ENCODE assay signal across 7 cellular contexts in genomic region chr6:159134701-159135364, GRCh38. TPM values are rescaled to one million over a fixed set of nuclear protein-coding genes. Genes with fewer than 3 reads are reported as not detected.
DNase-seq lines count a peak whose midpoint lies in the region; ATAC-seq, FAIRE-seq and TF ChIP-seq lines count a peak whose summit lies in the region.

No MANE protein-coding gene starts in this region.

- H2AFZ ChIP-seq in HepG2 (ENCODE audit: low read length): no peak overlapping the region

- CTCF ChIA-PET in HepG2 (lab: Yijun Ruan, JAX; ENCODE audit: low intra/inter-chr PET ratio, low total read pairs): interaction anchor here (1.3 to 1.5 kb wide), 3 partner anchors 92 to 431 kb away, joined by 4 to 16 read pairs (median 9); no protein-coding TSS in a partner anchor

- TF ChIP-seq EP300 in HepG2 (IDR thresholded peaks at IDR 0.05; ENCODE audit: low read depth in 2 of 2, low read length in 2 of 2) (no peak), HepG2 (CRISPR knock-in tag; IDR thresholded peaks at IDR 0.05; ENCODE audit: borderline replicate concordance) (no peak)

- H3K27me3 ChIP-seq in HepG2 (ENCODE audit: control insufficient read depth in 1 of 2, insufficient read depth in 2 of 2, low read length in 2 of 2): peaks cover 4 to 59% of the 10 kb centered on the region in 2 experiments; a peak in 4 of 5 replicates

- H3K9me3 ChIP-seq in HepG2 (ENCODE audit: low read length): no peaks in the 10 kb centered on the region

- in situ Hi-C loops in HepG2 (cut with HindIII; ENCODE audit: extremely low pct_ligation_motif_present, low pct_unique_long_range_greater_than_20kb): no loop called here

- BruUV-seq in HepG2 (replicated peaks; lab: Mats Ljungman, UMichigan): no TSS peak

- WGBS in HepG2 (ENCODE audit: low lambda C conversion rate): 6% methylated on average over 9 of the region's 9 CpGs

- H3K79me2 ChIP-seq in HepG2 (ENCODE audit: insufficient read depth, low read length): no peaks in the 10 kb centered on the region

- intact Hi-C loops in HepG2 (cut with micrococcal nuclease; ENCODE audit: unreplicated experiment): loop anchor here (1.0 kb wide), 2 partner anchors 93 to 127 kb away; no protein-coding TSS in a partner anchor

- no peaks in the 10 kb centered on the region for H4K20me1 ChIP-seq in HepG2 (ENCODE audit: insufficient read depth, low read length)

- POLR2A ChIA-PET in HepG2 (lab: Yijun Ruan, JAX): no interaction called here

- H3K4me1 ChIP-seq in HepG2 (ENCODE audit: insufficient read depth, low read length): no peaks in the 10 kb centered on the region

- peak; percentile 96 for FAIRE-seq in GM12891 (lab: Jason Lieb, UNC)
- FAIRE-seq in HepG2 (lab: Jason Lieb, UNC): peak; percentile 95

- no peak overlapping the region for H3K27ac ChIP-seq in HepG2 (ENCODE audit: extremely low read length, insufficient read depth, low read length)

- no peak for TF ChIP-seq POLR2A in GM12891 (IDR thresholded peaks at IDR 0.05; ENCODE audit: low read depth, low read length)
- TF ChIP-seq POLR2A in HepG2 (IDR thresholded peaks at IDR 0.05; ENCODE audit: insufficient read depth in 1 of 2, low read depth in 2 of 2, low read length in 2 of 2): no peak

- no peak overlapping the region for H3K4me2 ChIP-seq in HepG2 (ENCODE audit: low read depth, low read length)

- DNase-seq in GM12891 (ENCODE audit: insufficient read length, low spot score) (peak; percentile 46), NCI-H2227 treated with DMSO at 0.1 percent for 48 hours (lab: John Stamatoyannopoulos, UW) (peak; percentile 2), cerebellum (ENCODE audit: low spot score) (peak; percentile 85), HepG2 (ENCODE audit: low spot score) (peak; percentile 48)
- peak; percentile 77 for DNase-seq in activated CD4-positive, CD25-positive, alpha-beta regulatory T cell treated with anti-CD3 and anti-CD28 coated beads, Interleukin-2, amount 50 U/mL, for 72 hours
- peak; percentile 67 for DNase-seq in stimulated activated CD8-positive, alpha-beta memory T cell treated with anti-CD3 and anti-CD28 coated beads, Interleukin-12 subunit alpha, Interleukin-12 subunit beta, amount 100 ng/mL, for 1 hour (ENCODE audit: low read depth)

- no peak overlapping the region for H3K4me3 ChIP-seq in HepG2 (replicated peaks in 1 of 3; ENCODE audit: insufficient read depth in 1 of 3, low read depth in 2 of 3, low read length in 3 of 3)

- no peaks in the 10 kb centered on the region for H3K36me3 ChIP-seq in HepG2 (replicated peaks in 1 of 2; ENCODE audit: control insufficient read depth in 1 of 2, insufficient read depth in 2 of 2, low read length in 2 of 2)

- H3K9ac ChIP-seq in HepG2 (ENCODE audit: insufficient read depth, low read depth, low read length): no peak overlapping the region

- ATAC-seq in HG02973 (IDR thresholded peaks at IDR 0.05; ENCODE audit: unreplicated experiment) (peak; percentile 65), HepG2 (peak; percentile 82)

- TF ChIP-seq RAD21 in HepG2 (CRISPR knock-in tag; IDR thresholded peaks at IDR 0.05): peak; percentile 53; the same call in 1 of the 2 replicates

- TF ChIP-seq CTCF in HepG2 (CRISPR knock-in tag; IDR thresholded peaks at IDR 0.05): peak; percentile 90

TF ChIP-seq in GM12891, 5 proteins besides CTCF, POLR2A, EP300 and RAD21:
- TF ChIP-seq PAX5 (IDR thresholded peaks at IDR 0.05; ENCODE audit: insufficient read depth, low read length, severe bottlenecking) (no peak), POU2F2 (IDR thresholded peaks at IDR 0.05; ENCODE audit: low read depth, low read length) (no peak), TAF1 (IDR thresholded peaks at IDR 0.05; ENCODE audit: low read depth, low read length) (no peak)

TF ChIP-seq in HepG2, 621 proteins besides CTCF, POLR2A, EP300 and RAD21 (continues in another document):
- TF ChIP-seq ZNF558 (CRISPR knock-in tag; IDR thresholded peaks at IDR 0.05; ENCODE audit: borderline replicate concordance) (no peak), ZC3H13 (CRISPR knock-in tag; IDR thresholded peaks at IDR 0.05) (no peak), SOX13 (IDR thresholded peaks at IDR 0.05) (no peak), SOX13 (CRISPR knock-in tag; conservative IDR thresholded peaks at IDR 0.05 in 1 of 2, IDR thresholded peaks at IDR 0.05 in 1 of 2) (no peak), SKIL (CRISPR knock-in tag; IDR thresholded peaks at IDR 0.05; ENCODE audit: borderline replicate concordance) (no peak), ZNF615 (CRISPR knock-in tag; IDR thresholded peaks at IDR 0.05; ENCODE audit: borderline replicate concordance) (no peak), MYPOP (CRISPR knock-in tag; IDR thresholded peaks at IDR 0.05) (no peak), NFIC (IDR thresholded peaks at IDR 0.05; ENCODE audit: low read length) (no peak), CBX2 (IDR thresholded peaks at IDR 0.05; ENCODE audit: low read depth, low read length) (0 out of 2 replicates have a peak, but pooled peaks have one; percentile 22), CBX2 (CRISPR knock-in tag; IDR thresholded peaks at IDR 0.05; ENCODE audit: low read depth) (no peak), IRF2 (CRISPR knock-in tag; IDR thresholded peaks at IDR 0.05) (0 out of 2 replicates have a peak, but pooled peaks have one; percentile 47), ATRX (CRISPR knock-in tag; IDR thresholded peaks at IDR 0.05; ENCODE audit: borderline replicate concordance) (no peak)

RNA-seq across cellular contexts. Expression of gene FNDC1, which starts 34.4 kb away (rescaled TPM):
- 0.01 TPM for polyA plus RNA-seq in GM12891 (2012; ENCODE audit: low read depth, missing spikeins)
- total RNA-seq in cerebellum (1.7 TPM), HepG2 (2016; rRNA removed; fragmentation: Illumina TruSeq; extraction: Trizol) (not detected in 2 replicates)
- not detected in 2 replicates for total RNA-seq in HepG2 (2016; cell fraction: cytosol; rRNA removed; fragmentation: Illumina TruSeq; extraction: Trizol; ENCODE audit: low read depth)
- total RNA-seq in HepG2 (2016; cell fraction: insoluble cytoplasmic fraction; rRNA removed; fragmentation: Illumina TruSeq; extraction: Trizol): not detected in 2 replicates
- total RNA-seq in HepG2 (2016; cell fraction: membrane; rRNA removed; fragmentation: Illumina TruSeq; extraction: Trizol): not detected in 2 replicates
- total RNA-seq in HepG2 (2016; cell fraction: nucleus; rRNA removed; fragmentation: Illumina TruSeq; extraction: Trizol): not detected in 2 replicates
- polyA plus RNA-seq in HepG2 (2011; rRNA removed): not detected in 2 replicates
- polyA plus RNA-seq in HepG2 (2011; cell fraction: cytosol; rRNA removed): not detected in 2 replicates
- polyA plus RNA-seq in HepG2 (2011; cell fraction: nucleus; rRNA removed): not detected in 2 replicates
- not detected in 2 replicates for polyA plus RNA-seq in HepG2 (2012)
- not detected in 2 replicates for polyA plus RNA-seq in HepG2 (2016; cell fraction: cytosol; fragmentation: Illumina TruSeq; extraction: Trizol; ENCODE audit: low read depth)
- polyA plus RNA-seq in HepG2 (2016; cell fraction: insoluble cytoplasmic fraction; fragmentation: Illumina TruSeq; extraction: Trizol; ENCODE audit: low read depth): not detected in 2 replicates
- not detected in 2 replicates for polyA plus RNA-seq in HepG2 (2016; cell fraction: membrane; fragmentation: Illumina TruSeq; extraction: Trizol; ENCODE audit: low read depth)
- not detected in 2 replicates for polyA plus RNA-seq in HepG2 (2016; cell fraction: nucleus; fragmentation: Illumina TruSeq; extraction: Trizol; ENCODE audit: insufficient read depth, low read depth)
- polyA minus RNA-seq in HepG2 (2011; rRNA and poly(A)+ RNA removed; ENCODE audit: low replicate concordance): not detected in 2 replicates
- not detected in 2 replicates for polyA minus RNA-seq in HepG2 (2011; cell fraction: cytosol; rRNA and poly(A)+ RNA removed)
- not detected in 2 replicates for polyA minus RNA-seq in HepG2 (2011; cell fraction: nucleus; rRNA and poly(A)+ RNA removed)

Comparison
In these comparisons a context has a peak if more than half of its experiments do, and no peak if none do; other contexts are left out.
1. DNase-seq: peak in every context shown above with its lines; median percentile 85 in cerebellum; 77 in activated CD4-positive, CD25-positive, alpha-beta regulatory T cell treated with anti-CD3 and anti-CD28 coated beads, Interleukin-2, amount 50 U/mL, for 72 hours; 67 in stimulated activated CD8-positive, alpha-beta memory T cell treated with anti-CD3 and anti-CD28 coated beads, Interleukin-12 subunit alpha, Interleukin-12 subunit beta, amount 100 ng/mL, for 1 hour; 48 in HepG2; 46 in GM12891; 2 in NCI-H2227 treated with DMSO at 0.1 percent for 48 hours.